In genomic region chr7:30452278-30452930, GRCh38 we compare ENCODE assay signal across 22 cellular contexts.
"Had no signal": no experiment of that assay in that cellular context is flagged by ENCODE, and none has a peak within 500 bp of the region (broad histone marks: within the 10 kb centered on the region; RNA-seq: fewer than 3 reads in every experiment).

No MANE protein-coding gene starts in this region.

- H3K4me3 ChIP-seq: lower lobe of right lung, ovary, right atrium auricular region, right lobe of liver, skin epidermis, suprapubic skin, thoracic aorta, tibial artery, vagina had no signal

- DNase-seq: hypothalamus; immature natural killer cell; lower lobe of right lung; mammary epithelial cell; mesenchymal stem cell; naive thymus-derived CD8-positive, alpha-beta T cell; right lobe of liver; stimulated activated CD4-positive, alpha-beta T cell treated with anti-CD3 and anti-CD28 coated beads, Interleukin-12 subunit alpha, Interleukin-12 subunit beta, amount 100 ng/mL, for 4 hours; stimulated activated CD4-positive, alpha-beta T cell treated with anti-CD3 and anti-CD28 coated beads, Interleukin-15, amount 100 ng/mL, for 24 hours; stimulated activated CD4-positive, alpha-beta T cell treated with anti-CD3 and anti-CD28 coated beads, Interleukin-4, amount 100 ng/mL, for 24 hours; stimulated activated naive CD4-positive, alpha-beta T cell; tibial artery; trophoblast cell had no signal

- H3K36me3 ChIP-seq: ovary, right lobe of liver had no signal

- H3K9me3 ChIP-seq: lower lobe of right lung, neutrophil, ovary, right atrium auricular region, right lobe of liver, suprapubic skin, thoracic aorta, tibial artery, vagina had no signal

- H3K27me3 ChIP-seq: neutrophil, ovary, right atrium auricular region, right lobe of liver, suprapubic skin, tibial artery, vagina had no signal

- ATAC-seq: left ventricle myocardium superior; naive thymus-derived CD8-positive, alpha-beta T cell; stimulated activated effector memory CD8-positive, alpha-beta T cell treated with anti-CD3 and anti-CD28 coated beads, Interleukin-12 subunit alpha, Interleukin-12 subunit beta, amount 100 ng/mL, for 72 hours had no signal

- H3K4me1 ChIP-seq: right lobe of liver, suprapubic skin, vagina had no signal

- H3K27ac ChIP-seq: lower lobe of right lung, neutrophil, ovary, right atrium auricular region, right lobe of liver, skin epidermis, suprapubic skin, thoracic aorta, tibial artery, vagina had no signal
